ENCODE assay signal across 13 cellular contexts in the genomic region with DNA sequence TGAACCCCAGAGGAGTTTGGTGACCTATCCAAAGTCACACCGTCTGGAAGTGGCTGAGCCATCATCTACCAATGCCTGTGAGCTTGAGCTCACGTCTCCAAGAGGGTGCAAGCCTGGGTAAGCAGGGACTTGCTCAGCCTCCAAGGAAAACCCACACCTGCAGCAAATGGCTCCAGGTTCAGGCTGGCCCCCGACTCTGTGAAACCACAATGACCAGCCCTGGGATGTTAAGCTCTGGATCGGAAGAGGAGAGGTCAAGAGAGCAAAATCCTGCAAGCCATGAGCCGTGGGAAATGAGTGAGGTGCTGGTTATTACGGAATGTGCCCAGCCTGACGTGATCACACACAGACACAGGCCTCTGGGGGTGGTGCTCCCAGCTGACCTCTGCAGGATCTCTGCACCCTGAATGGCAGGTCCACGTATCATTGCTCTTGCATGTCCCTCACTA.
DNase-seq lines count a peak whose midpoint lies in the region; ATAC-seq lines count a peak whose summit lies in the region.
"Had no signal": no experiment of that assay in that cellular context is flagged by ENCODE, and none has a peak within 500 bp of the region (broad histone marks: within the 10 kb centered on the region; RNA-seq: fewer than 3 reads in every experiment).

No MANE protein-coding gene starts in this region.

- DNase-seq in ELR (ENCODE audit: low read depth): peak; percentile 27
- DNase-seq in amniotic epithelial cell (ENCODE audit: low read depth): peak; percentile 62
- DNase-seq in islet precursor cell: peak; percentile 51
- DNase-seq in renal cortical epithelial cell (ENCODE audit: low read depth): peak; percentile 87
- DNase-seq in HK-2 (ENCODE audit: unreplicated experiment): no peak
- DNase-seq in HuH-7 (ENCODE audit: low spot score): no peak
- DNase-seq in SKM-1 treated with dmso at 0.1 percent for 144 hours (lab: John Stamatoyannopoulos, UW; ENCODE audit: unreplicated experiment): no peak
- DNase-seq: activated CD8-positive, alpha-beta memory T cell treated with anti-CD3 and anti-CD28 coated beads for 24 hours; activated naive CD8-positive, alpha-beta T cell treated with anti-CD3 and anti-CD28 coated beads for 36 hours; NCI-H1436; stimulated activated naive B cell treated with anti-CD40 and anti-IgM and Interleukin-4, amounts not matched to agents 10 μg/mL and 1 μg/mL and 100 μg/mL, for 72 hours had no signal

- ATAC-seq in HG02610 (IDR thresholded peaks at IDR 0.05; ENCODE audit: unreplicated experiment): no peak
- ATAC-seq: SK-N-SH treated with all-trans-retinoic acid at 6 μM for 48 hours had no signal

Comparison
In these comparisons a context has a peak if more than half of its experiments do, and no peak if none do; other contexts are left out.
1. DNase-seq: peak in ELR (single experiment), amniotic epithelial cell (single experiment), islet precursor cell (single experiment) and renal cortical epithelial cell (single experiment); none in HK-2 (single experiment), HuH-7 (single experiment) and SKM-1 treated with dmso at 0.1 percent for 144 hours (single experiment).